Comparison of ENCODE assay signal across 8 cellular contexts in genomic region chr13:60396008-60396782, GRCh38. TPM values are rescaled to one million over a fixed set of nuclear protein-coding genes. Genes with fewer than 3 reads are reported as not detected.
DNase-seq lines count a peak whose midpoint lies in the region; ATAC-seq and TF ChIP-seq lines count a peak whose summit lies in the region.

No MANE protein-coding gene starts in this region.

- TF ChIP-seq POLR2A in erythroblast (IDR thresholded peaks at IDR 0.05; ENCODE audit: low read length) = peak; percentile 96

- no peaks in the 10 kb centered on the region for H3K9me3 Mint-ChIP-seq in IgD-negative memory B cell

- H3K4me1 Mint-ChIP-seq in IgD-negative memory B cell = peaks cover 7 to 27% (median 22%) of the 10 kb centered on the region in 3 donors

- DNase-seq in DMS153 (lab: John Stamatoyannopoulos, UW) (peak; percentile 80), OCI-M1 (lab: John Stamatoyannopoulos, UW) (peak; percentile 95), activated T-cell treated with anti-CD3 and anti-CD28 coated beads for 48 hours (ENCODE audit: low read depth) (peak; percentile 87), erythroblast (lab: John Stamatoyannopoulos, UW) (peak; percentile 94 to 95), mucosa of gallbladder (ENCODE audit: low spot score) (peak; percentile 93)
- DNase-seq in stimulated activated CD8-positive, alpha-beta memory T cell treated with anti-CD3 and anti-CD28 coated beads, Interleukin-4, amount 100 ng/mL, for 4 hours (ENCODE audit: low read depth in 2 of 2, low spot score in 1 of 2) = peak; percentile 64 to 78

- peak overlapping the region; percentile 96 to 99 (median 98) for H3K27ac Mint-ChIP-seq in IgD-negative memory B cell

- H3K4me3 Mint-ChIP-seq in IgD-negative memory B cell = peak overlapping the region; percentile 94 to 99 (median 98)

- ATAC-seq in GM21576 (IDR thresholded peaks at IDR 0.05; ENCODE audit: unreplicated experiment) = peak; percentile 71

- H3K36me3 Mint-ChIP-seq in IgD-negative memory B cell = peaks cover 1% of the 10 kb centered on the region

- no peaks in the 10 kb centered on the region for H3K27me3 Mint-ChIP-seq in IgD-negative memory B cell

RNA-seq across cellular contexts. Expression of gene TDRD3, which starts 0.8 kb away (rescaled TPM):
- polyA plus RNA-seq in IgD-negative memory B cell = 6.9 TPM
- total RNA-seq in mucosa of gallbladder = 30.8 TPM

Comparison
In these comparisons a context has a peak if more than half of its experiments do, and no peak if none do; other contexts are left out.
1. Peak in every context shown above with its lines: DNase-seq and ATAC-seq.